ENCODE assay signal across 22 cellular contexts in the genomic region with DNA sequence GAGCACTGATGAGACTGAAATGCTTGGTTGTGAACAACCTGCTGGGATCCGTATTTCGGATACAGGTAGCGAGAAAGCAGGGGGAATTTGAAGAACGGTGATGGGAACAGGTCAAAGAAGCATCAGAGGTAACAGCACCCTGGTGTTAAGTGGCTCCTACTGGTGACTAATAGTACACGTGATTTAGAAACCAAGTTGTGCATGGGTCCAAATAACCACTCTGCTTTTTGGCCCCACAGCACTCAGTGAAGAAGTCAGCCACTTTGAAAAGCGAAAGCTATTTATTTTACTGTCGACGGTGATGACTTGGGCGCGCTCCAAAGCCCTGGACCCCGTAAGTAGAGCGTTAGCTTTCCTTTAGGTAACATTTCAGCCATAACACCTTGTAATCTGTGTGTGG. TPM values are rescaled to one million over a fixed set of nuclear protein-coding genes. Genes with fewer than 3 reads are reported as not detected.
"Had no signal": no experiment of that assay in that cellular context is flagged by ENCODE, and none has a peak within 500 bp of the region (broad histone marks: within the 10 kb centered on the region; RNA-seq: fewer than 3 reads in every experiment).

No MANE protein-coding gene starts in this region.

- DNase-seq: activated CD4-positive, alpha-beta memory T cell treated with anti-CD3 and anti-CD28 coated beads for 36 hours; activated CD4-positive, alpha-beta T cell treated with anti-CD3 and anti-CD28 coated beads, Interleukin-2, amount 10 ng/mL, durations not matched to agents 7 days and 5 days; activated CD4-positive, CD25-positive, alpha-beta regulatory T cell; activated CD8-positive, alpha-beta memory T cell treated with anti-CD3 and anti-CD28 coated beads for 24 hours; activated effector memory CD4-positive, alpha-beta T cell treated with anti-CD3 and anti-CD28 coated beads, Interleukin-2, amount 50 U/mL, for 16 hours; activated naive CD4-positive, alpha-beta T cell treated with anti-CD3 and anti-CD28 coated beads for 36 hours; activated T-cell treated with anti-CD3 and anti-CD28 coated beads, Interleukin-2, amount 50 U/mL, for 4 hours; amygdala; NCI-H1048; NCI-H1930; NCI-H2171; NCI-H345; NCI-H510A; NCI-H526 treated with DMSO at 0.1 percent for 48 hours; Peyer's patch; Right ventricle myocardium superior; SJCRH30; SK-N-SH; T-helper 1 cell had no signal

- FAIRE-seq: astrocyte had no signal

- H3K9ac ChIP-seq: SK-N-SH had no signal

- H3K27me3 ChIP-seq: Peyer's patch, SJCRH30 had no signal

- H3K27ac ChIP-seq: Peyer's patch, RWPE1, SJCRH30, VCaP had no signal

- H3K4me3 ChIP-seq: Peyer's patch, SJCRH30 had no signal

- H3K4me2 ChIP-seq: SK-N-SH had no signal

- H3K4me1 ChIP-seq: Peyer's patch, SJCRH30 had no signal

- H3K36me3 ChIP-seq: Peyer's patch, SJCRH30 had no signal

- H3K9me3 ChIP-seq: Peyer's patch, SJCRH30, SK-N-SH had no signal

- ATAC-seq: activated T-cell treated with anti-CD3 and anti-CD28 coated beads, Interleukin-2, amount 50 U/mL, for 4 hours had no signal

RNA-seq across cellular contexts. Expression of gene AK7, which starts 16.7 kb away (rescaled TPM):
- total RNA-seq: SJCRH30 had no signal
